In the genomic region with DNA sequence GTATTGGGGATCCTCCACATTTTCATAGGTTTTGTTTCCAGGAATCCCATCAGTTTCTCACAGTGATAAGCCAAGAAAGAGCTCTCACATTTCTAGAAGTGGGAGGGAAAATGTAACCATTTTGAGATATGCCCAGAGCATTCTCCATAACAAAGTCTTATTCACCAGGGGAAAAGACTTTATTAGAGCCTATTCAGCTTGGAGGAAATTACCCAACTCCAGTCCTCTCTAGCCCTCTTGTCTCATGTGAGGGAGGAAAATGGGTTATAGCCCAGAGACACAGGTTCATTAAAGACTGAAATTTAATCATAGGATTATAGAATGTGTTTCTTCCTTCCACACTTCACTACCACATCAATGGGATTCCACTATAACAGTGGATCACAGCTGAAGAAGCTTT, we compare ENCODE assay signal across 20 cellular contexts.
DNase-seq lines count a peak whose midpoint lies in the region; ATAC-seq and TF ChIP-seq lines count a peak whose summit lies in the region.
"Had no signal": no experiment of that assay in that cellular context is flagged by ENCODE, and none has a peak within 500 bp of the region (broad histone marks: within the 10 kb centered on the region; RNA-seq: fewer than 3 reads in every experiment).

No MANE protein-coding gene starts in this region.

- H3K27ac ChIP-seq in A673 (ENCODE audit: low read depth, low read length, poor library complexity, severe bottlenecking): no peak overlapping the region
- H3K27ac ChIP-seq: BLaER1 treated with 17β-estradiol and CSF1 and Interleukin-3, amounts not matched to agents 10 nM and 100 nM; C4-2B had no signal

- CTCF ChIA-PET in A673 (lab: Charles Lee) (no interaction called here), GM10248 (lab: Yijun Ruan, JAX) (interaction anchor here (1.0 kb wide), 1 partner anchor 161 kb away, joined by 3 read pairs; no protein-coding TSS in a partner anchor)

- no peak for TF ChIP-seq CTCF in A673 (conservative IDR thresholded peaks at IDR 0.05; ENCODE audit: low read depth, low read length)
- no peak for TF ChIP-seq CTCF in GM10248 (IDR thresholded peaks at IDR 0.05; ENCODE audit: control extremely low read depth, extremely low read depth, low read depth, missing control alignments)

- H3K4me1 ChIP-seq in A673 (ENCODE audit: insufficient read depth, low read length, poor library complexity, severe bottlenecking): no peaks in the 10 kb centered on the region

- no TSS peak for BruUV-seq in A673 (replicated peaks; lab: Mats Ljungman, UMichigan)

- H3K27me3 ChIP-seq in A673 (replicated peaks; ENCODE audit: insufficient read depth, low read depth, low read length, poor library complexity): no peaks in the 10 kb centered on the region
- H3K27me3 ChIP-seq: BLaER1 treated with 17β-estradiol and CSF1 and Interleukin-3, amounts not matched to agents 10 nM and 100 nM had no signal

- DNase-seq in A673 (ENCODE audit: low spot score) (peak; percentile 15), COLO829 (ENCODE audit: low spot score) (peak; percentile 42), foreskin melanocyte (peak; percentile 63), GM10248 (ENCODE audit: extremely low spot score) (no peak)
- DNase-seq: 8988T; AML-193; CD4-positive, alpha-beta T cell; CD8-positive, alpha-beta T cell; COR-L47; DMS 273 treated with DMSO at 0.1 percent for 48 hours; DMS153; DMS53; DMS79; DND-41; EL; GDM1 had no signal

- POLR2A ChIA-PET in A673 (lab: Charles Lee; ENCODE audit: low non-redundant PET) (no interaction called here), GM10248 (lab: Yijun Ruan, JAX) (no interaction called here)

- no peak overlapping the region for H3K4me3 ChIP-seq in A673 (ENCODE audit: low read depth, low read length, poor library complexity, severe bottlenecking)
- H3K4me3 ChIP-seq: BLaER1 treated with 17β-estradiol and CSF1 and Interleukin-3, amounts not matched to agents 10 nM and 100 nM; GM12878 had no signal

- intact Hi-C loops in A673 (cut with micrococcal nuclease; ENCODE audit: unreplicated experiment): no loop called here

- H3K36me3 ChIP-seq in A673 (ENCODE audit: insufficient read depth, low read length, poor library complexity, severe bottlenecking): no peaks in the 10 kb centered on the region
- H3K36me3 ChIP-seq: BLaER1 treated with 17β-estradiol and CSF1 and Interleukin-3, amounts not matched to agents 10 nM and 100 nM had no signal

- no peak for ATAC-seq in HG03521 (IDR thresholded peaks at IDR 0.05; ENCODE audit: unreplicated experiment)
- ATAC-seq: CD8-positive, alpha-beta T cell; GM12878 had no signal

- H3K9me3 ChIP-seq in A673 (ENCODE audit: low read depth, low read length, poor library complexity, severe bottlenecking): no peaks in the 10 kb centered on the region
